ENCODE assay signal across 8 cellular contexts in genomic region chr3:30511524-30512278, GRCh38.
DNase-seq lines count a peak whose midpoint lies in the region; ATAC-seq and TF ChIP-seq lines count a peak whose summit lies in the region.

No MANE protein-coding gene starts in this region.

- intact Hi-C loops in ascending aorta (cut with DNase I), result loop anchor here (10.0 kb wide), 1 partner anchor 397 kb away; no protein-coding TSS in a partner anchor
- intact Hi-C loops in left lung (cut with DNase I), result no loop called here

- H3K27ac ChIP-seq in ascending aorta, result peak overlapping the region; percentile 65 to 66
- H3K27ac ChIP-seq in left lung, result peak overlapping the region; percentile 17 to 41

- H3K36me3 ChIP-seq in ascending aorta (no peaks in the 10 kb centered on the region), left lung (no peaks in the 10 kb centered on the region)

- H3K4me1 ChIP-seq in ascending aorta, result peaks cover 2 to 26% of the 10 kb centered on the region in 2 donors
- H3K4me1 ChIP-seq in left lung, result peaks cover 4 to 15% of the 10 kb centered on the region in 2 donors

- peak; percentile 82 for ATAC-seq in left lung
- ATAC-seq in HG02763 (IDR thresholded peaks at IDR 0.05; ENCODE audit: unreplicated experiment), result no peak

- peak; percentile 83 for DNase-seq in A172 (ENCODE audit: low spot score)
- DNase-seq in HS-5 (ENCODE audit: low read depth), result peak; percentile 97
- no peak for DNase-seq in ascending aorta (ENCODE audit: low spot score in 2 of 2)
- peak in 1 of 2 donors; percentile 43 for DNase-seq in left lung
- DNase-seq in NCI-H2029 (lab: John Stamatoyannopoulos, UW), result no peak
- no peak for DNase-seq in cortex of kidney (lab: John Stamatoyannopoulos, UW)
- no peak for DNase-seq in cerebellar cortex (ENCODE audit: low spot score)

- no peaks in the 10 kb centered on the region for H3K27me3 ChIP-seq in ascending aorta
- no peaks in the 10 kb centered on the region for H3K27me3 ChIP-seq in left lung

- no peak overlapping the region for H3K4me3 ChIP-seq in ascending aorta
- H3K4me3 ChIP-seq in left lung, result no peak overlapping the region

- TF ChIP-seq CTCF in ascending aorta (IDR thresholded peaks at IDR 0.05), result no peak
- no peak for TF ChIP-seq CTCF in left lung (IDR thresholded peaks at IDR 0.05)

- no peaks in the 10 kb centered on the region for H3K9me3 ChIP-seq in ascending aorta
- H3K9me3 ChIP-seq in left lung, result no peaks in the 10 kb centered on the region

Comparison
In these comparisons a context has a peak if more than half of its experiments do, and no peak if none do; other contexts are left out.
1. DNase-seq: peak in A172 (single experiment) and HS-5 (single experiment); none in ascending aorta (0 of 2), NCI-H2029 (single experiment), cortex of kidney (single experiment) and cerebellar cortex (single experiment).